In the genomic region with DNA sequence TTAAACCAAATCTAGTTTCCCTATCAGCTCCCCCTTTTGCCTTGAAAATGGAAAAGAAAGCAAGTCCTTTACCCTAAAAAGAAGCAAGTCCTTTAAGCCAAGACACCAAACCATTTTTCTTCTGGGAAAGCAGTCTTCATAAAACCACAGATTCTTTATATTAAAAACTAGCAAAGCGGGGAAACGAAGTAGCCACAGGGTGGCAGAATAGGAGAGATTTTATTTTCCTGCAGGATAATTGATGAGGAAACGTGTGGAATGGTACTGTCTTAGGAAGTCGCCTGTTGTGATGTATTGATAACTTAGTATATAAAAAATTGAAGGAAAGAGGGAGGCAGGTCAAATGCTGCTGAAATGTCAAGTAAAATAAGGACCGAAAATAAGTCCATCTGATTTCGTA, we compare ENCODE assay signal across 15 cellular contexts. TPM values are rescaled to one million over a fixed set of nuclear protein-coding genes. Genes with fewer than 3 reads are reported as not detected.
A peak's percentile ranks its signal among the peaks of the same experiment; 100 is the strongest.
DNase-seq lines count a peak whose midpoint lies in the region; ATAC-seq, FAIRE-seq and TF ChIP-seq lines count a peak whose summit lies in the region.
"Had no signal": no experiment of that assay in that cellular context is flagged by ENCODE, and none has a peak within 500 bp of the region (broad histone marks: within the 10 kb centered on the region; RNA-seq: fewer than 3 reads in every experiment).

No MANE protein-coding gene starts in this region.

- H4K5ac ChIP-seq in IMR-90 (ENCODE audit: low read depth, low read length): no peak overlapping the region

- POLR2A ChIA-PET in IMR-90 (lab: Charles Lee; ENCODE audit: unreplicated experiment): no interaction called here

- H3K27ac ChIP-seq in IMR-90 (ENCODE audit: insufficient read depth, low read length): no peak overlapping the region
- no peak overlapping the region for H3K27ac ChIP-seq in SK-N-MC
- no peak overlapping the region for H3K27ac ChIP-seq in hepatocyte
- H3K27ac ChIP-seq: coronary artery, gastrocnemius medialis had no signal

- H3K4me3 Mint-ChIP-seq in T-helper 2 cell treated with Interferon-gamma antibody and Interleukin-4, amounts not matched to agents 5 μg/mL and 100 μg/mL, for 36 hours: no peak overlapping the region
- H3K4me3 Mint-ChIP-seq: activated naive CD4-positive, alpha-beta T cell treated with anti-CD3 and anti-CD28 coated beads for 36 hours; H9; natural killer cell treated with Interleukin-12 subunit alpha and Interleukin-12 subunit beta and Interleukin-15 and Interleukin-18, amount 100 ng/mL, for 72 hours had no signal

- TF ChIP-seq POLR2A in IMR-90 (IDR thresholded peaks at IDR 0.05; ENCODE audit: low read depth, low read length): no peak

- no peaks in the 10 kb centered on the region for H3K79me1 ChIP-seq in IMR-90 (ENCODE audit: low read depth in 1 of 2, low read length in 2 of 2)

- peak; percentile 43 for TF ChIP-seq CTCF in D721Med (IDR thresholded peaks at IDR 0.05; ENCODE audit: insufficient read depth, missing control alignments)
- peak; percentile 45 for TF ChIP-seq CTCF in IMR-90 (conservative IDR thresholded peaks at IDR 0.05; ENCODE audit: low read depth, low read length)
- peak; percentile 23 for TF ChIP-seq CTCF in hepatocyte (IDR thresholded peaks at IDR 0.05; ENCODE audit: poor library complexity)
- no peak for TF ChIP-seq CTCF in mucosa of descending colon (IDR thresholded peaks at IDR 0.05)

- H3K4me2 ChIP-seq in IMR-90 (ENCODE audit: low read depth, low read length) (no peak overlapping the region), hepatocyte (no peak overlapping the region)

- H2AK9ac ChIP-seq in IMR-90 (replicated peaks; ENCODE audit: low read depth, low read length, poor library complexity): no peak overlapping the region

- peaks cover 5% of the 10 kb centered on the region for H3K9me3 Mint-ChIP-seq in T-helper 2 cell treated with Interferon-gamma antibody and Interleukin-4, amounts not matched to agents 5 μg/mL and 100 μg/mL, for 36 hours

- H3K27me3 Mint-ChIP-seq in T-helper 2 cell treated with Interferon-gamma antibody and Interleukin-4, amounts not matched to agents 5 μg/mL and 100 μg/mL, for 36 hours (ENCODE audit: low read depth): no peaks in the 10 kb centered on the region

- no peaks in the 10 kb centered on the region for H3K4me1 ChIP-seq in IMR-90 (ENCODE audit: control insufficient read depth, insufficient read depth, low read length)
- no peaks in the 10 kb centered on the region for H3K4me1 ChIP-seq in hepatocyte (ENCODE audit: insufficient read depth)
- H3K4me1 ChIP-seq in mucosa of descending colon (ENCODE audit: low read depth): no peaks in the 10 kb centered on the region
- H3K4me1 ChIP-seq: gastrocnemius medialis had no signal

- dilution Hi-C loops in IMR-90 (cut with HindIII; ENCODE audit: low sequenced_read_pairs, unreplicated experiment): no loop called here

- CTCF ChIA-PET in IMR-90 (lab: Yijun Ruan, JAX): interaction anchor here (0.6 kb wide), 1 partner anchor 158 kb away, joined by 5 read pairs; no protein-coding TSS in a partner anchor

- H3K4me3 ChIP-seq in IMR-90 (ENCODE audit: insufficient read depth, low read depth, low read length) (no peak overlapping the region), SK-N-MC (no peak overlapping the region), hepatocyte (no peak overlapping the region), mucosa of descending colon (no peak overlapping the region)
- H3K4me3 ChIP-seq: coronary artery, gastrocnemius medialis, GM12878 had no signal

- H3K4me1 Mint-ChIP-seq in T-helper 2 cell treated with Interferon-gamma antibody and Interleukin-4, amounts not matched to agents 5 μg/mL and 100 μg/mL, for 36 hours (ENCODE audit: low read depth): no peaks in the 10 kb centered on the region
- H3K4me1 Mint-ChIP-seq: H9 had no signal

- no peaks in the 10 kb centered on the region for H3K36me3 ChIP-seq in IMR-90 (ENCODE audit: control insufficient read depth, insufficient read depth, low read length)
- no peaks in the 10 kb centered on the region for H3K36me3 ChIP-seq in SK-N-MC (ENCODE audit: insufficient read depth, low read length)
- no peaks in the 10 kb centered on the region for H3K36me3 ChIP-seq in hepatocyte (replicated peaks; ENCODE audit: insufficient read depth, low read depth)
- no peaks in the 10 kb centered on the region for H3K36me3 ChIP-seq in mucosa of descending colon (ENCODE audit: low read depth)
- H3K36me3 ChIP-seq: gastrocnemius medialis had no signal

- H4K91ac ChIP-seq in IMR-90 (ENCODE audit: insufficient read depth, low read depth, low read length): no peak overlapping the region

- H3K36me3 Mint-ChIP-seq in T-helper 2 cell treated with Interferon-gamma antibody and Interleukin-4, amounts not matched to agents 5 μg/mL and 100 μg/mL, for 36 hours (ENCODE audit: low read depth): no peaks in the 10 kb centered on the region

- BruUV-seq in IMR-90 (replicated peaks; lab: Mats Ljungman, UMichigan): no TSS peak

- H3K27me3 ChIP-seq in IMR-90 (ENCODE audit: control insufficient read depth, insufficient read depth, low read length): no peaks in the 10 kb centered on the region
- H3K27me3 ChIP-seq in hepatocyte: no peaks in the 10 kb centered on the region
- H3K27me3 ChIP-seq: gastrocnemius medialis had no signal

- intact Hi-C loops in IMR-90 (cut with micrococcal nuclease) (loop anchor here (10.0 kb wide), 1 partner anchor 126 kb away; no protein-coding TSS in a partner anchor), mucosa of descending colon (cut with DNase I, micrococcal nuclease) (no loop called here)

- DNase-seq in D721Med (ENCODE audit: insufficient read length, low spot score) (no peak), IMR-90 (no peak), SK-N-MC (ENCODE audit: low read depth, low spot score) (peak; percentile 0), hepatocyte (ENCODE audit: low spot score) (no peak), NCI-H1417 treated with DMSO at 0.1 percent for 48 hours (lab: John Stamatoyannopoulos, UW) (no peak), mucosa of descending colon (no peak)
- DNase-seq in T-helper 2 cell treated with Interferon-gamma antibody and Interleukin-4, amounts not matched to agents 5 μg/mL and 100 μg/mL, for 36 hours (ENCODE audit: low spot score): no peak
- DNase-seq: gastrocnemius medialis had no signal

- WGBS in IMR-90 (ENCODE audit: extremely low coverage in 2 of 2, insufficient read length in 1 of 2), 2 experiments: 42% methylated on average over 2 of the region's 6 CpGs; no CpG with 5 or more reads in 1 of the 2 experiments
- WGBS in hepatocyte (ENCODE audit: low lambda C conversion rate, missing lambda C conversion rate): 53% methylated on average over 6 of the region's 6 CpGs

- H4K20me1 ChIP-seq in IMR-90 (ENCODE audit: insufficient read depth, low read length): no peaks in the 10 kb centered on the region
- H4K20me1 ChIP-seq in hepatocyte (ENCODE audit: insufficient read depth, poor library complexity, severe bottlenecking): no peaks in the 10 kb centered on the region

- no peak overlapping the region for H2AFZ ChIP-seq in IMR-90 (replicated peaks; ENCODE audit: low read length, poor library complexity)
- H2AFZ ChIP-seq in hepatocyte: no peak overlapping the region

- H2AK5ac ChIP-seq in IMR-90 (ENCODE audit: low read depth, low read length): no peak overlapping the region

- H2BK20ac ChIP-seq in IMR-90 (ENCODE audit: low read depth, low read length): no peak overlapping the region

- no peak overlapping the region for H3K23ac ChIP-seq in IMR-90 (ENCODE audit: low read depth, low read length)

- H3K9me1 ChIP-seq in IMR-90 (ENCODE audit: insufficient read depth, low read length): no peaks in the 10 kb centered on the region

- TF ChIP-seq RAD21 in IMR-90 (IDR thresholded peaks at IDR 0.05; ENCODE audit: low read length): 0 out of 2 replicates have a peak, but pooled peaks have one; percentile 16

- H3K9ac ChIP-seq in IMR-90 (ENCODE audit: low read depth, low read length) (no peak overlapping the region), SK-N-MC (ENCODE audit: insufficient read length) (no peak overlapping the region)

- H3K9me2 ChIP-seq in hepatocyte (replicated peaks; ENCODE audit: insufficient read depth): no peaks in the 10 kb centered on the region

- H3K56ac ChIP-seq in IMR-90 (ENCODE audit: extremely low read depth, insufficient read depth, low read length): no peak overlapping the region

- H3K79me2 ChIP-seq in hepatocyte: no peaks in the 10 kb centered on the region

- no peak overlapping the region for H2BK120ac ChIP-seq in IMR-90 (ENCODE audit: low read depth, low read length)

- H3K4ac ChIP-seq in IMR-90 (ENCODE audit: low read depth, low read length): no peak overlapping the region

- FAIRE-seq in D721Med (lab: Jason Lieb, UNC): no peak
- FAIRE-seq: GM12878 had no signal

- H2BK5ac ChIP-seq in IMR-90 (ENCODE audit: low read depth, low read length, poor library complexity, severe bottlenecking): no peak overlapping the region

- no peak overlapping the region for H3K14ac ChIP-seq in IMR-90 (replicated peaks; ENCODE audit: low read depth, low read length)

- no peak overlapping the region for H3K27ac Mint-ChIP-seq in T-helper 2 cell treated with Interferon-gamma antibody and Interleukin-4, amounts not matched to agents 5 μg/mL and 100 μg/mL, for 36 hours
- H3K27ac Mint-ChIP-seq: activated naive CD4-positive, alpha-beta T cell treated with anti-CD3 and anti-CD28 coated beads for 36 hours; H9; natural killer cell treated with Interleukin-12 subunit alpha and Interleukin-12 subunit beta and Interleukin-15 and Interleukin-18, amount 100 ng/mL, for 72 hours had no signal

- in situ Hi-C loops in IMR-90 (cut with MboI; ENCODE audit: low sequenced_read_pairs): no loop called here

- H3K9me3 ChIP-seq in IMR-90 (ENCODE audit: control insufficient read depth, insufficient read depth, low read length) (no peaks in the 10 kb centered on the region), SK-N-MC (ENCODE audit: low read depth, low read length) (no peaks in the 10 kb centered on the region), hepatocyte (ENCODE audit: low read depth) (no peaks in the 10 kb centered on the region), mucosa of descending colon (no peaks in the 10 kb centered on the region)
- H3K9me3 ChIP-seq: gastrocnemius medialis had no signal

- no peak overlapping the region for H2BK15ac ChIP-seq in IMR-90 (ENCODE audit: low read depth, low read length)

- no peak overlapping the region for H3K18ac ChIP-seq in IMR-90 (ENCODE audit: low read depth, low read length)

- no peak overlapping the region for H4K8ac ChIP-seq in IMR-90 (ENCODE audit: low read depth in 2 of 2, low read length in 2 of 2)

- ATAC-seq in IMR-90 (ENCODE audit: low read depth): peak; percentile 44
- ATAC-seq in HG02970 (IDR thresholded peaks at IDR 0.05; ENCODE audit: low FRiP score, unreplicated experiment): no peak
- ATAC-seq in mucosa of descending colon: no peak
- ATAC-seq: gastrocnemius medialis; GM12878; left lobe of liver; natural killer cell treated with Interleukin-12 subunit alpha and Interleukin-12 subunit beta and Interleukin-15 and Interleukin-18, amount 100 ng/mL, for 72 hours had no signal

TF ChIP-seq in IMR-90, 13 proteins besides CTCF, POLR2A, EP300 and RAD21 (continues in another document):
- TF ChIP-seq NFE2L2 (IDR thresholded peaks at IDR 0.05; ENCODE audit: low read depth, low read length): no peak

RNA-seq across cellular contexts. Expression of gene ZNF883, which starts 41.1 kb away (rescaled TPM):
- total RNA-seq in IMR-90 (2012; rRNA removed) (0.54 and 0.83 TPM in 2 replicates), hepatocyte (2.8 and 5.7 TPM in 2 replicates), mucosa of descending colon (1 to 10 TPM in 1 of 3 donors, under 1 TPM in 2; 0.38 to 1.1 (median 0.55) TPM)
- polyA plus RNA-seq in IMR-90 (2012; rRNA removed) (0.32 and 0.51 TPM in 2 replicates), hepatocyte (3.4 and 4.1 TPM in 2 replicates)
- polyA plus RNA-seq in IMR-90 (2012; cell fraction: cytosol; rRNA removed): 0.08 and 0.10 TPM in 2 replicates
- 0.03 and 0.54 TPM in 2 replicates for polyA plus RNA-seq in IMR-90 (2012; cell fraction: nucleus; rRNA removed; ENCODE audit: low replicate concordance)
